Comparison of ENCODE assay signal across 15 cellular contexts in the genomic region with DNA sequence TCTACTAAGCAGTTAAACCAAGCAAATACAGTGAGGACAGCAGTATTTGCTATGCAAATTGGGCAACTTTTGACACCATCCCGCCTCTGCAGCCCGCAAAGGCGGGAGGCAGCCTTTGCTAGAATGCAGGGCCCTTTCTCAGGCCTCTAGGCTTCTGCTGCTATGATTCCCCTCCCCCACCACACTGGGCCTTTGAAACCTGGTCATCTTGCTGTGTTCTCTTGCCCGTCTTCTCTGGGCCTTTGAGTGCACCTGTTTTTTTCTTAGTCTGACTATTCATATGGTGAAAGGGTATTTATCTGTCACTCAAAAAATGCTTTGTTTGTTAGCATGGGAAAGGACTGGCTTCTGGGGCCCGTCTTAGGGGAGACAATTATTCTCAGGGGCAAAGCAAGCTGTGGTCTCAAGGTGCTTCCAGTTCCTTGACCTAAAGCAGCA.
A peak's percentile ranks its signal among the peaks of the same experiment; 100 is the strongest.
DNase-seq lines count a peak whose midpoint lies in the region; ATAC-seq and TF ChIP-seq lines count a peak whose summit lies in the region.
"Had no signal": no experiment of that assay in that cellular context is flagged by ENCODE, and none has a peak within 500 bp of the region (broad histone marks: within the 10 kb centered on the region; RNA-seq: fewer than 3 reads in every experiment).

No MANE protein-coding gene starts in this region.

- DNase-seq in HAP-1 (ENCODE audit: low spot score in 2 of 2) (peak; percentile 58 to 78), ovary (no peak), caudate nucleus (lab: John Stamatoyannopoulos, UW) (no peak)
- DNase-seq in activated CD8-positive, alpha-beta memory T cell treated with anti-CD3 and anti-CD28 coated beads, Interleukin-2, amount 50 U/mL, for 48 hours = no peak
- DNase-seq in stimulated activated naive CD4-positive, alpha-beta T cell treated with Interleukin-2 at 50 U/mL for 16 hours (lab: John Stamatoyannopoulos, UW) = no peak
- DNase-seq: activated CD4-positive, alpha-beta T cell treated with anti-CD3 and anti-CD28 coated beads, Interleukin-2, amount 10 ng/mL, durations not matched to agents 24 days and 14 days; activated naive CD4-positive, alpha-beta T cell; CD4-positive, alpha-beta memory T cell; colonic mucosa; foreskin fibroblast; posterior cingulate gyrus; stimulated activated CD4-positive, alpha-beta T cell treated with anti-CD3 and anti-CD28 coated beads, Interleukin-4, amount 100 ng/mL, for 24 hours had no signal

- 16 to 30% methylated on average over 4 of the region's 5 CpGs for WGBS in mesodermal cell (ENCODE audit: insufficient coverage in 2 of 2), 2 experiments
- WGBS in ovary, 3 donors = 84 to 91% (median 91%) methylated on average over 5 of the region's 5 CpGs

- in situ Hi-C loops in HAP-1 (cut with MboI; ENCODE audit: low sequenced_read_pairs) = no loop called here

- no peak for TF ChIP-seq CTCF in ovary (IDR thresholded peaks at IDR 0.05)

- H3K27me3 ChIP-seq in HAP-1 (ENCODE audit: low read depth) = no peaks in the 10 kb centered on the region
- no peaks in the 10 kb centered on the region for H3K27me3 ChIP-seq in HUES6 (ENCODE audit: control insufficient read depth, insufficient read depth, low read length)
- no peaks in the 10 kb centered on the region for H3K27me3 ChIP-seq in ovary
- H3K27me3 ChIP-seq: colonic mucosa had no signal

- H3K4me3 ChIP-seq in HAP-1 (no peak overlapping the region), HUES6 (ENCODE audit: low read depth, low read length) (0 out of 2 replicates have a peak overlapping the region, but pooled peaks have one; percentile 13), mesodermal cell (ENCODE audit: extremely low read depth, insufficient read depth, low read length, poor library complexity, severe bottlenecking) (no peak overlapping the region), ovary (no peak overlapping the region)
- H3K4me3 ChIP-seq: colonic mucosa had no signal

- peak; percentile 71 for ATAC-seq in GM18909 (IDR thresholded peaks at IDR 0.05; ENCODE audit: poor library complexity, unreplicated experiment)

- H3K27ac ChIP-seq in HUES6 (ENCODE audit: low read depth, low read length) (peak overlapping the region; percentile 90), mesodermal cell (ENCODE audit: low read depth, low read length, severe bottlenecking) (peak overlapping the region; percentile 91), ovary (no peak overlapping the region), caudate nucleus (ENCODE audit: low read depth, low read length) (no peak overlapping the region)
- H3K27ac ChIP-seq: colonic mucosa had no signal

- H3K4me1 ChIP-seq in HAP-1 (peaks cover 11% of the 10 kb centered on the region), HUES6 (ENCODE audit: control insufficient read depth, insufficient read depth, low read length) (peaks cover 66% of the 10 kb centered on the region), mesodermal cell (ENCODE audit: control insufficient read depth, insufficient read depth, low read length, poor library complexity, severe bottlenecking) (peaks cover 32% of the 10 kb centered on the region), ovary (ENCODE audit: insufficient read depth) (no peaks in the 10 kb centered on the region)
- H3K4me1 ChIP-seq: colonic mucosa had no signal

- peak overlapping the region; percentile 64 for H3K9ac ChIP-seq in HUES6 (ENCODE audit: low read length)

- TF ChIP-seq EP300 in ovary (IDR thresholded peaks at IDR 0.05) = no peak

- intact Hi-C loops in ovary (cut with DNase I) = loop anchor here in 1 of 4 donors (2.0 kb wide), 1 partner anchor 22 kb away; no protein-coding TSS in a partner anchor

- H3K9me3 ChIP-seq in HAP-1 (no peaks in the 10 kb centered on the region), HUES6 (ENCODE audit: control insufficient read depth, insufficient read depth, low read depth, low read length) (peaks cover 8% of the 10 kb centered on the region), mesodermal cell (ENCODE audit: control insufficient read depth, low read length) (no peaks in the 10 kb centered on the region), ovary (no peaks in the 10 kb centered on the region)
- H3K9me3 ChIP-seq: colonic mucosa had no signal

- TF ChIP-seq POLR2A in ovary (IDR thresholded peaks at IDR 0.05) = no peak

- H3K36me3 ChIP-seq in HAP-1 (replicated peaks) (no peaks in the 10 kb centered on the region), HUES6 (ENCODE audit: control insufficient read depth, insufficient read depth, low read length) (no peaks in the 10 kb centered on the region), mesodermal cell (ENCODE audit: control insufficient read depth, insufficient read depth, low read length) (no peaks in the 10 kb centered on the region), ovary (no peaks in the 10 kb centered on the region)
- H3K36me3 ChIP-seq: colonic mucosa had no signal

Comparison
In these comparisons a context has a peak if more than half of its experiments do, and no peak if none do; other contexts are left out.
1. DNase-seq: peak in HAP-1 (2 of 2); none in activated CD8-positive, alpha-beta memory T cell treated with anti-CD3 and anti-CD28 coated beads, Interleukin-2, amount 50 U/mL, for 48 hours (single experiment), ovary (0 of 5), caudate nucleus (0 of 61) and stimulated activated naive CD4-positive, alpha-beta T cell treated with Interleukin-2 at 50 U/mL for 16 hours (single experiment).
2. H3K27ac ChIP-seq: peak in HUES6 (single experiment) and mesodermal cell (single experiment); none in ovary (0 of 2) and caudate nucleus (single experiment).